Comparison of ENCODE assay signal across 11 cellular contexts in the genomic region with DNA sequence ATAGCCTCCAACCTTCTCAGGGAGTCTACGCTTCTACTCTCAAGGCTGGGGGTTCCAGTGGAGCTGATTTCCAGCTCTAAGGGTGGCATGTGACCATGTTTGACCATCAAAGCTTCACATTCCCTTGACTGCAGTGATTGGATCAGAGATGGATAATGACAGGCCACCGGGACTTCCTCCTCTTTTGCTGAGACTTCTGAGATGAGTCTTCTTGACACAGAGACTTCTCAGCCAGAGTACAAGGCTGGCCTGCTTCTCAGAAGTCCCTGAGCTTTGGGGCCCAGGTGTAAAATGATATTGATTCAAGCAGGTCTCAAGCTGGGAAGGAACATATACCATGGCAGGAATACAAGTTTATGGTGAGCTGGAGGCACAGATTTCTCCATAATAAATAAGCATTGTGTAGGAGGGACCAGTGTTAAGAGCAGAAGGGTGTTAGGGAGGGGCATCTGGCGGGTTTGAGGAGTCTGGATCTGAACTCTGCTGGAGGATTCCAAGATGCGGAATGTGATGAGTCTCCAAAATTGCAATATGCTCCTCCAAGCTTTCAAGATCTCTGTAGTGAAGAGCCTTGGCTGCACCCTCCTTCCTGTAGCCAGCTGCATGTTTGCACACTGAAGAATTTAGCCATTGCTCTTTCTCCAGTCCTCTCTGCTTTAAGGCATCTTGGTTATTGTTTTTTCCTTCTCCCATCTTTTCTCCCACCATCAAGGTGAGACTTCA. TPM values are rescaled to one million over a fixed set of nuclear protein-coding genes. Genes with fewer than 3 reads are reported as not detected.
DNase-seq lines count a peak whose midpoint lies in the region; ATAC-seq and TF ChIP-seq lines count a peak whose summit lies in the region.
"Had no signal": no experiment of that assay in that cellular context is flagged by ENCODE, and none has a peak within 500 bp of the region (broad histone marks: within the 10 kb centered on the region; RNA-seq: fewer than 3 reads in every experiment).

No MANE protein-coding gene starts in this region.

- H3K27me3 ChIP-seq in CD4-positive, alpha-beta T cell (ENCODE audit: control insufficient read depth, insufficient read depth, low read length), result no peaks in the 10 kb centered on the region
- H3K27me3 ChIP-seq in naive thymus-derived CD4-positive, alpha-beta T cell (ENCODE audit: control insufficient read depth in 2 of 2, insufficient read depth in 2 of 2, low read length in 2 of 2), result no peaks in the 10 kb centered on the region
- H3K27me3 ChIP-seq: stomach had no signal

- no peaks in the 10 kb centered on the region for H3K36me3 Mint-ChIP-seq in CD4-positive, alpha-beta T cell (ENCODE audit: low read depth)
- no peaks in the 10 kb centered on the region for H3K36me3 Mint-ChIP-seq in naive thymus-derived CD4-positive, alpha-beta T cell

- intact Hi-C loops in CD4-positive, alpha-beta T cell (cut with DNase I, micrococcal nuclease), result loop anchor here (1.0 to 5.0 kb wide), 5 partner anchors 78 to 387 kb away; partner anchors contain the start of gene DMXL1 (in 1 of the 2)
- intact Hi-C loops in naive thymus-derived CD4-positive, alpha-beta T cell (cut with micrococcal nuclease), result loop anchor here (5.0 kb wide), 3 partner anchors 73 to 298 kb away; no protein-coding TSS in a partner anchor

- no peaks in the 10 kb centered on the region for H3K27me3 Mint-ChIP-seq in CD4-positive, alpha-beta T cell
- peaks cover 0 to 5% (median 0%) of the 10 kb centered on the region in 5 donors for H3K27me3 Mint-ChIP-seq in naive thymus-derived CD4-positive, alpha-beta T cell

- no peak for ATAC-seq in CD4-positive, alpha-beta T cell (ENCODE audit: poor library complexity)
- ATAC-seq in GM19455 (IDR thresholded peaks at IDR 0.05; ENCODE audit: unreplicated experiment), result peak; percentile 39
- peak; percentile 40 for ATAC-seq in HG03108 (IDR thresholded peaks at IDR 0.05; ENCODE audit: unreplicated experiment)
- no peak for ATAC-seq in GM19467 (IDR thresholded peaks at IDR 0.05; ENCODE audit: unreplicated experiment)
- no peak for ATAC-seq in naive thymus-derived CD4-positive, alpha-beta T cell

- TF ChIP-seq CTCF in CD4-positive, alpha-beta T cell (IDR thresholded peaks at IDR 0.05), result no peak
- no peak for TF ChIP-seq CTCF in fibroblast of mammary gland (conservative IDR thresholded peaks at IDR 0.05; ENCODE audit: control insufficient read depth, insufficient read depth, low read depth, low read length)

- POLR2A ChIA-PET in CD4-positive, alpha-beta T cell (lab: Charles Lee), result interaction anchor here (1.0 to 3.1 kb wide), 6 partner anchors 9 to 423 kb away, joined by 3 to 10 read pairs (median 4); partner anchors contain the start of genes DMXL1 and HSD17B4
- POLR2A ChIA-PET in naive thymus-derived CD4-positive, alpha-beta T cell (lab: Charles Lee), result interaction anchor here (0.8 to 1.9 kb wide), 5 partner anchors 24 to 137 kb away, joined by 3 to 7 read pairs (median 3); no protein-coding TSS in a partner anchor

- DNase-seq in CD4-positive, alpha-beta T cell, result no peak
- peak; percentile 14 for DNase-seq in fibroblast of mammary gland (ENCODE audit: low read depth)
- no peak for DNase-seq in stimulated activated CD4-positive, alpha-beta T cell treated with anti-CD3 and anti-CD28 coated beads, Interleukin-12 subunit alpha, Interleukin-12 subunit beta, amount 100 ng/mL, for 4 hours
- DNase-seq in naive thymus-derived CD4-positive, alpha-beta T cell, result no peak
- DNase-seq in activated naive CD4-positive, alpha-beta T cell treated with anti-CD3 and anti-CD28 coated beads, Interleukin-2, amount 50 U/mL, for 16 hours, result no peak
- DNase-seq: C1 segment of cervical spinal cord, stomach had no signal

- H3K4me1 ChIP-seq in naive thymus-derived CD4-positive, alpha-beta T cell (ENCODE audit: control insufficient read depth in 2 of 2, insufficient read depth in 2 of 2, low read length in 2 of 2), result peaks cover 0 to 5% of the 10 kb centered on the region in 2 donors

- H3K9me3 ChIP-seq in CD4-positive, alpha-beta T cell (ENCODE audit: control insufficient read depth, low read length), result no peaks in the 10 kb centered on the region
- H3K9me3 ChIP-seq in naive thymus-derived CD4-positive, alpha-beta T cell (ENCODE audit: control insufficient read depth in 2 of 3, low read length in 3 of 3), result no peaks in the 10 kb centered on the region
- H3K9me3 ChIP-seq: stomach had no signal

- H3K4me3 Mint-ChIP-seq in CD4-positive, alpha-beta T cell, result peak overlapping the region; percentile 21
- peak overlapping the region in 4 of 10 donors; percentile 12 to 40 (median 28) for H3K4me3 Mint-ChIP-seq in naive thymus-derived CD4-positive, alpha-beta T cell
- H3K4me3 Mint-ChIP-seq: neural crest cell had no signal

- H3K27ac ChIP-seq in CD4-positive, alpha-beta T cell (ENCODE audit: low read depth, low read length), result no peak overlapping the region
- no peak overlapping the region for H3K27ac ChIP-seq in naive thymus-derived CD4-positive, alpha-beta T cell (ENCODE audit: low read depth, low read length)

- no peaks in the 10 kb centered on the region for H3K36me3 ChIP-seq in naive thymus-derived CD4-positive, alpha-beta T cell (ENCODE audit: control insufficient read depth in 2 of 3, insufficient read depth in 3 of 3, low read length in 3 of 3)
- H3K36me3 ChIP-seq: stomach had no signal

- H3K4me3 ChIP-seq in fibroblast of mammary gland (ENCODE audit: control insufficient read depth, low read depth, low read length), result no peak overlapping the region
- H3K4me3 ChIP-seq in naive thymus-derived CD4-positive, alpha-beta T cell (ENCODE audit: low read length), result no peak overlapping the region

- H3K27ac Mint-ChIP-seq in CD4-positive, alpha-beta T cell, result no peak overlapping the region
- H3K27ac Mint-ChIP-seq in naive thymus-derived CD4-positive, alpha-beta T cell, result peak overlapping the region in 4 of 9 donors; percentile 11 to 59 (median 34)

- no peaks in the 10 kb centered on the region for H3K9me3 Mint-ChIP-seq in CD4-positive, alpha-beta T cell
- no peaks in the 10 kb centered on the region for H3K9me3 Mint-ChIP-seq in naive thymus-derived CD4-positive, alpha-beta T cell
- H3K9me3 Mint-ChIP-seq: neural crest cell had no signal

- H3K4me1 Mint-ChIP-seq in CD4-positive, alpha-beta T cell (ENCODE audit: low read depth), result peaks cover 20% of the 10 kb centered on the region
- H3K4me1 Mint-ChIP-seq in naive thymus-derived CD4-positive, alpha-beta T cell, result peaks cover 11 to 36% (median 22%) of the 10 kb centered on the region in 7 donors

- CTCF ChIA-PET in CD4-positive, alpha-beta T cell (lab: Charles Lee), result interaction anchor here (2.0 to 3.4 kb wide), 6 partner anchors 45 to 422 kb away, joined by 8 to 35 read pairs (median 13); partner anchors contain the start of gene DTWD2
- CTCF ChIA-PET in naive thymus-derived CD4-positive, alpha-beta T cell (lab: Charles Lee), result interaction anchor here (0.6 to 6.7 kb wide), 21 partner anchors 8 to 422 kb away, joined by 3 to 54 read pairs (median 4); partner anchors contain the start of genes DMXL1, DTWD2 and TNFAIP8

RNA-seq across cellular contexts. Expression of gene HSD17B4, which starts 41.7 kb away (rescaled TPM):
- total RNA-seq in CD4-positive, alpha-beta T cell, result 10 to 100 TPM; 11.9 to 13.1 TPM
- 10 to 100 TPM; 22.5 to 77.2 (median 71.0) TPM for total RNA-seq in naive thymus-derived CD4-positive, alpha-beta T cell
- 100 to 1,000 TPM in 1 of 2 donors, 10 to 100 TPM in 1; 55.7 to 131 TPM for polyA plus RNA-seq in naive thymus-derived CD4-positive, alpha-beta T cell

RNA-seq across cellular contexts. Expression of gene TNFAIP8, which starts 54.8 kb away (rescaled TPM):
- total RNA-seq in CD4-positive, alpha-beta T cell, result 100 to 1,000 TPM; 106 to 114 TPM
- 100 to 1,000 TPM; 102 to 162 (median 130) TPM for total RNA-seq in naive thymus-derived CD4-positive, alpha-beta T cell
- 100 to 1,000 TPM; 261 to 285 TPM for polyA plus RNA-seq in naive thymus-derived CD4-positive, alpha-beta T cell

Comparison
In these comparisons a context has a peak if more than half of its experiments do, and no peak if none do; other contexts are left out.
1. ATAC-seq: peak in GM19455 (single experiment) and HG03108 (single experiment); none in CD4-positive, alpha-beta T cell (single experiment), GM19467 (single experiment) and naive thymus-derived CD4-positive, alpha-beta T cell (single experiment).